ENCODE assay signal across 14 cellular contexts in genomic region chr17:77872714-77873517, GRCh38.
DNase-seq lines count a peak whose midpoint lies in the region; ATAC-seq and TF ChIP-seq lines count a peak whose summit lies in the region.
"Had no signal": no experiment of that assay in that cellular context is flagged by ENCODE, and none has a peak within 500 bp of the region (broad histone marks: within the 10 kb centered on the region; RNA-seq: fewer than 3 reads in every experiment).

No MANE protein-coding gene starts in this region.

- H3K79me2 ChIP-seq in Loucy (ENCODE audit: insufficient read depth, low read length), result no peaks in the 10 kb centered on the region

- intact Hi-C loops in posterior vena cava (cut with DNase I), result no loop called here

- H3K27ac Mint-ChIP-seq in activated naive CD4-positive, alpha-beta T cell treated with anti-CD3 and anti-CD28 coated beads, Interleukin-2, amount 50 U/mL, for 24 hours, result peak overlapping the region; percentile 88
- no peak overlapping the region for H3K27ac Mint-ChIP-seq in activated naive CD4-positive, alpha-beta T cell treated with anti-CD3 and anti-CD28 coated beads, Interleukin-2, amount 50 U/mL, for 72 hours
- peak overlapping the region; percentile 92 to 98 (median 95) for H3K27ac Mint-ChIP-seq in brain

- H3K27me3 ChIP-seq in Loucy (ENCODE audit: insufficient read depth, low read length, poor library complexity, severe bottlenecking), result no peaks in the 10 kb centered on the region
- H3K27me3 ChIP-seq: dorsolateral prefrontal cortex had no signal

- no peak overlapping the region for H2AFZ ChIP-seq in Loucy (ENCODE audit: low read length)

- peak overlapping the region; percentile 46 for H3K4me3 ChIP-seq in Loucy (ENCODE audit: low read length, poor library complexity, severe bottlenecking)
- H3K4me3 ChIP-seq: thoracic aorta had no signal

- H3K27me3 Mint-ChIP-seq in activated naive CD4-positive, alpha-beta T cell treated with anti-CD3 and anti-CD28 coated beads, Interleukin-2, amount 50 U/mL, for 24 hours, result no peaks in the 10 kb centered on the region
- peaks cover 3% of the 10 kb centered on the region for H3K27me3 Mint-ChIP-seq in brain

- H3K9me3 Mint-ChIP-seq in activated naive CD4-positive, alpha-beta T cell treated with anti-CD3 and anti-CD28 coated beads, Interleukin-2, amount 50 U/mL, for 24 hours, result peaks cover 11% of the 10 kb centered on the region
- H3K9me3 Mint-ChIP-seq in activated naive CD4-positive, alpha-beta T cell treated with anti-CD3 and anti-CD28 coated beads, Interleukin-2, amount 50 U/mL, for 72 hours, result peaks cover 10 to 24% of the 10 kb centered on the region in 2 donors
- peaks cover 0 to 23% (median 14%) of the 10 kb centered on the region in 5 experiments for H3K9me3 Mint-ChIP-seq in brain

- peak overlapping the region; percentile 34 for H3K9ac ChIP-seq in Loucy (ENCODE audit: low read depth, low read length, poor library complexity, severe bottlenecking)

- H3K4me2 ChIP-seq in Loucy (ENCODE audit: low read depth, low read length, poor library complexity, severe bottlenecking), result peak overlapping the region; percentile 69

- DNase-seq in activated naive CD4-positive, alpha-beta T cell treated with anti-CD3 and anti-CD28 coated beads, Interleukin-2, amount 50 U/mL, for 72 hours (ENCODE audit: low spot score in 2 of 2), result no peak
- DNase-seq in posterior vena cava (ENCODE audit: low spot score) (peak; percentile 40), HCEC 1CT (no peak)
- DNase-seq in stimulated activated CD4-positive, alpha-beta T cell treated with anti-CD3 and anti-CD28 coated beads, Interleukin-15, amount 100 ng/mL, for 24 hours, result no peak
- DNase-seq: activated CD8-positive, alpha-beta memory T cell treated with anti-CD3 and anti-CD28 coated beads for 24 hours; MV-4-11; SHP77 treated with DMSO at 0.1 percent for 48 hours had no signal

- H3K36me3 ChIP-seq in Loucy (ENCODE audit: insufficient read depth, low read length), result no peaks in the 10 kb centered on the region
- H3K36me3 ChIP-seq: thoracic aorta had no signal

- no peaks in the 10 kb centered on the region for H3F3A ChIP-seq in Loucy (ENCODE audit: low read depth)

- peak overlapping the region; percentile 12 for H3K4me3 Mint-ChIP-seq in activated naive CD4-positive, alpha-beta T cell treated with anti-CD3 and anti-CD28 coated beads, Interleukin-2, amount 50 U/mL, for 24 hours
- H3K4me3 Mint-ChIP-seq in brain, result peak overlapping the region; percentile 7 to 71 (median 25)

- H4K20me1 ChIP-seq in Loucy (ENCODE audit: insufficient read depth, low read length, poor library complexity, severe bottlenecking), result no peaks in the 10 kb centered on the region

- H3K9me2 ChIP-seq in Loucy (replicated peaks; ENCODE audit: low read depth, low read length), result no peaks in the 10 kb centered on the region

- TF ChIP-seq CTCF in Loucy (conservative IDR thresholded peaks at IDR 0.05; ENCODE audit: low read length), result no peak
- no peak for TF ChIP-seq CTCF in brain (conservative IDR thresholded peaks at IDR 0.05)

- ATAC-seq in activated naive CD4-positive, alpha-beta T cell treated with anti-CD3 and anti-CD28 coated beads, Interleukin-2, amount 50 U/mL, for 72 hours, result no peak
- ATAC-seq in HG03521 (IDR thresholded peaks at IDR 0.05; ENCODE audit: unreplicated experiment), result no peak
- ATAC-seq: left lobe of liver had no signal

- peaks cover 9% of the 10 kb centered on the region for H3K36me3 Mint-ChIP-seq in activated naive CD4-positive, alpha-beta T cell treated with anti-CD3 and anti-CD28 coated beads, Interleukin-2, amount 50 U/mL, for 24 hours
- H3K36me3 Mint-ChIP-seq in activated naive CD4-positive, alpha-beta T cell treated with anti-CD3 and anti-CD28 coated beads, Interleukin-2, amount 50 U/mL, for 72 hours, result peaks cover 13 to 29% of the 10 kb centered on the region in 2 donors
- H3K36me3 Mint-ChIP-seq in brain, result peaks cover 10% of the 10 kb centered on the region

- H3K4me1 ChIP-seq in Loucy (ENCODE audit: insufficient read depth, low read length, poor library complexity, severe bottlenecking), result peaks cover 38% of the 10 kb centered on the region

- H3K9me3 ChIP-seq in Loucy (ENCODE audit: insufficient read depth, low read depth, low read length), result 0 out of 2 replicates have a peak, but pooled peaks cover 4% of the 10 kb centered on the region

- peaks cover 75% of the 10 kb centered on the region for H3K4me1 Mint-ChIP-seq in activated naive CD4-positive, alpha-beta T cell treated with anti-CD3 and anti-CD28 coated beads, Interleukin-2, amount 50 U/mL, for 24 hours
- peaks cover 68% of the 10 kb centered on the region for H3K4me1 Mint-ChIP-seq in brain

Comparison
In these comparisons a context has a peak if more than half of its experiments do, and no peak if none do; other contexts are left out.
1. H3K27ac Mint-ChIP-seq: peak in activated naive CD4-positive, alpha-beta T cell treated with anti-CD3 and anti-CD28 coated beads, Interleukin-2, amount 50 U/mL, for 24 hours (single experiment) and brain (5 of 5); none in activated naive CD4-positive, alpha-beta T cell treated with anti-CD3 and anti-CD28 coated beads, Interleukin-2, amount 50 U/mL, for 72 hours (0 of 2).